In genomic region chr15:55993111-55993803, GRCh38 we compare ENCODE assay signal across 8 cellular contexts. TPM values are rescaled to one million over a fixed set of nuclear protein-coding genes. Genes with fewer than 3 reads are reported as not detected.
A peak's percentile ranks its signal among the peaks of the same experiment; 100 is the strongest.
DNase-seq lines count a peak whose midpoint lies in the region; ATAC-seq and TF ChIP-seq lines count a peak whose summit lies in the region.

TSS of gene NEDD4 (minus strand) at chr15:55993612. CDS start at chr15:55993555, 57 bp downstream.

- peaks cover 0 to 14% (median 4%) of the 10 kb centered on the region in 4 donors for H3K4me1 ChIP-seq in liver (ENCODE audit: control insufficient read depth in 4 of 4, insufficient read depth in 4 of 4, low read length in 3 of 4)

- peak within 1 kb of the TSS; percentile 81 to 83 for H3K9ac ChIP-seq in liver (ENCODE audit: low read depth in 1 of 2, low read length in 2 of 2)

- peak; percentile 43 for TF ChIP-seq CTCF in AG09319 (IDR thresholded peaks at IDR 0.05; ENCODE audit: low read depth, low read length)
- peak; percentile 50 for TF ChIP-seq CTCF in liver (IDR thresholded peaks at IDR 0.05; ENCODE audit: low read depth, low read length, missing input control)

- H3K36me3 ChIP-seq in liver (ENCODE audit: control insufficient read depth in 4 of 4, insufficient read depth in 3 of 4, low read depth in 1 of 4, low read length in 3 of 4), result no peaks in the 10 kb centered on the region

- no peaks in the 10 kb centered on the region for H3K27me3 ChIP-seq in liver (ENCODE audit: control insufficient read depth in 4 of 4, insufficient read depth in 4 of 4, low read length in 3 of 4)

- H3K4me3 ChIP-seq in liver (ENCODE audit: low read depth in 1 of 3, low read length in 3 of 3), result peak within 1 kb of the TSS; percentile 64 to 86 (median 84)

- peak; percentile 30 to 65 for TF ChIP-seq RAD21 in liver (IDR thresholded peaks at IDR 0.05)

- WGBS in liver, result under 1% methylated on average over 78 of the region's 83 CpGs

- peak within 1 kb of the TSS; percentile 92 to 95 for H3K27ac ChIP-seq in liver (ENCODE audit: low read depth in 1 of 2, low read length in 2 of 2)

- peak; percentile 60 for ATAC-seq in HG03378 (IDR thresholded peaks at IDR 0.05; ENCODE audit: unreplicated experiment)

- H3K9me3 ChIP-seq in liver (ENCODE audit: control insufficient read depth in 4 of 4, low read length in 3 of 4), result no peaks in the 10 kb centered on the region

- DNase-seq in AG09319 (ENCODE audit: extremely low read depth, low read depth) (peak; percentile 67), NCI-H526 treated with DMSO at 0.1 percent for 48 hours (lab: John Stamatoyannopoulos, UW) (peak; percentile 72), dermis blood vessel endothelial cell (peak; percentile 91)
- peak; percentile 62 to 67 for DNase-seq in activated CD4-positive, alpha-beta T cell treated with anti-CD3 and anti-CD28 coated beads, Interleukin-2, amount 50 U/mL, for 4 hours
- DNase-seq in stimulated activated CD4-positive, alpha-beta T cell treated with anti-CD3 and anti-CD28 coated beads, Interleukin-4, amount 100 ng/mL, for 1 hour, result peak; percentile 73

- TF ChIP-seq POLR2A in GM19099 (IDR thresholded peaks at IDR 0.05; ENCODE audit: extremely low read depth, insufficient read length, low read depth), result peak; percentile 56

TF ChIP-seq in liver, 16 proteins besides CTCF, POLR2A, EP300 and RAD21:
- TF ChIP-seq REST (IDR thresholded peaks at IDR 0.05) (peak; percentile 31), FOXA1 (IDR thresholded peaks at IDR 0.05) (no peak), YY1 (IDR thresholded peaks at IDR 0.05) (peak; percentile 22), EGR1 (IDR thresholded peaks at IDR 0.05; ENCODE audit: low read depth in 2 of 2) (peak in 1 of 2 donors; percentile 70)
TF ChIP-seq in liver: peak in this region for 3.

RNA-seq across cellular contexts. Expression of gene NEDD4, which starts in this region (rescaled TPM):
- total RNA-seq in dermis blood vessel endothelial cell, result 47.1 and 55.0 TPM in 2 replicates
- total RNA-seq in liver, result 10 to 100 TPM; 15.5 to 17.5 TPM
- polyA plus RNA-seq in liver, result 1 to 10 TPM; 9.1 to 9.3 TPM

Comparison
In these comparisons a context has a peak if more than half of its experiments do, and no peak if none do; other contexts are left out.
1. Peak in every context shown above with its lines: DNase-seq, ATAC-seq, H3K4me3 ChIP-seq and H3K27ac ChIP-seq.